In the genomic region with DNA sequence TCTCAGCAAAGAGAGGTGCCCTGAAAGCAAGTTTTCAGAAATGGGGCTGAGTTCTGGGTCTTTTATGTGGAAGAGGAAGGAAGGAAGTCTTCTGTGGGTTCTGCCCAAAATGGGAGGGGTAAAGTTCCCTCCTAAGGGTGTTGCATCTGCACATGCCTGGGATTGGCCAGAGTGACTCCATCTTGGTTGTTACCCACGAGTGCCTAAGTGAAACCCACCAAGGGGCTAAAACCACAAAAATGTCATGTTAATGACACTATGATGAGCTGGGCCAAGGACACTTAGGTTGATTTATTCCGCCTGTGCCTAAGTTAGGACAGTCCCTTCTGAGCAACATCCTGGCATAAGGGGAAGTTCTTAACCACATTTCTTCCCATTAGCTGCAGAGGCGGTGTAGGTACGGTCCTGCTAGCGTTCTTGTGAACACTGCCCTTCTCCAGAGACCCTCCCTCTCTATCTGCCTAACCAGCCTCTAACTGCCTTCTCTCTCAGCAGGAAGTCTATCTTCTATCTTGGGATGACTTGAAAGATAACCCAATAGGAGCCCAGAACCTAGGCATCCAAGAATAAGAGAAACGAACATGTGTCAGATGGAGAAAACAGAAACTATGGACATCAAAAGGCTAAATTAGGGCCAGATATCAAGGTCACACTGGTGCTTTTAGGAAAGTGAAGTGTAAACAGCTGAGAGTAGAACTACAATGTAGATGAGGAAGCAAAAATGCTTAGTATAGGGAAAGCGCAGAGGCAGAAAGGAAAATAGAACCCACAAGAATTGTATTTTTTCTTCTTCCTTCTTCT, we compare ENCODE assay signal across 8 cellular contexts.
A peak's percentile ranks its signal among the peaks of the same experiment; 100 is the strongest.
DNase-seq lines count a peak whose midpoint lies in the region; ATAC-seq and TF ChIP-seq lines count a peak whose summit lies in the region.

No MANE protein-coding gene starts in this region.

- no peaks in the 10 kb centered on the region for H3K79me2 ChIP-seq in SK-N-SH (ENCODE audit: insufficient read depth)

- no peaks in the 10 kb centered on the region for H3F3A ChIP-seq in SK-N-SH (replicated peaks; ENCODE audit: insufficient read depth)

- H3K4me3 ChIP-seq in SK-N-SH (ENCODE audit: low read depth in 2 of 2, low read length in 1 of 2), result no peak overlapping the region

- H3K4me1 ChIP-seq in SK-N-SH (ENCODE audit: control insufficient read depth in 1 of 2, insufficient read depth in 2 of 2, low read depth in 1 of 2, low read length in 1 of 2), result no peaks in the 10 kb centered on the region

- no peaks in the 10 kb centered on the region for H3K27me3 ChIP-seq in SK-N-SH (ENCODE audit: insufficient read depth)

- CTCF ChIA-PET in SK-N-SH (lab: Yijun Ruan, JAX), result no interaction called here

- no peak overlapping the region for H3K27ac ChIP-seq in SK-N-SH (ENCODE audit: low read depth in 2 of 2, low read length in 1 of 2)

- POLR2A ChIA-PET in SK-N-SH (lab: Yijun Ruan, JAX), result no interaction called here

- no peak for TF ChIP-seq EP300 in SK-N-SH (IDR thresholded peaks at IDR 0.05; ENCODE audit: borderline replicate concordance in 1 of 2, low read depth in 1 of 2, low read length in 1 of 2)

- WGBS in SK-N-SH (ENCODE audit: low lambda C conversion rate), result 62% methylated on average over 7 of the region's 7 CpGs

- no peaks in the 10 kb centered on the region for H3K9me2 ChIP-seq in SK-N-SH

- H3K9me3 ChIP-seq in SK-N-SH, result no peaks in the 10 kb centered on the region

- no peak for TF ChIP-seq RAD21 in SK-N-SH (IDR thresholded peaks at IDR 0.05; ENCODE audit: low read length)

- H4K20me1 ChIP-seq in SK-N-SH (ENCODE audit: insufficient read depth), result no peaks in the 10 kb centered on the region

- no peak overlapping the region for H3K9ac ChIP-seq in SK-N-SH

- DNase-seq in GF-D8 (lab: John Stamatoyannopoulos, UW), result peak; percentile 96
- DNase-seq in UCSD-AML1 (lab: John Stamatoyannopoulos, UW; ENCODE audit: unreplicated experiment), result peak; percentile 71
- peak; percentile 61 for DNase-seq in medulla oblongata (ENCODE audit: extremely low spot score)
- no peak for DNase-seq in hypothalamus (lab: John Stamatoyannopoulos, UW)
- no peak for DNase-seq in 8988T
- DNase-seq in SK-N-SH, result no peak

- ATAC-seq in HG02798 (IDR thresholded peaks at IDR 0.05; ENCODE audit: poor library complexity, unreplicated experiment), result peak; percentile 64
- ATAC-seq in HG02981 (IDR thresholded peaks at IDR 0.05; ENCODE audit: unreplicated experiment), result no peak

- H2AFZ ChIP-seq in SK-N-SH (ENCODE audit: low read depth), result no peak overlapping the region

- no peaks in the 10 kb centered on the region for H3K36me3 ChIP-seq in SK-N-SH (replicated peaks in 1 of 2; ENCODE audit: control insufficient read depth in 1 of 2, insufficient read depth in 2 of 2, low read length in 1 of 2)

- no peak overlapping the region for H3K4me2 ChIP-seq in SK-N-SH

- TF ChIP-seq CTCF in SK-N-SH (IDR thresholded peaks at IDR 0.05), result no peak

TF ChIP-seq in SK-N-SH, 30 proteins besides CTCF, POLR2A, EP300 and RAD21:
- TF ChIP-seq GATA2 (CRISPR knock-in tag; IDR thresholded peaks at IDR 0.05), result no peak
- no peak for TF ChIP-seq NFIC (IDR thresholded peaks at IDR 0.05; ENCODE audit: borderline replicate concordance)
- TF ChIP-seq, protein P1, sequence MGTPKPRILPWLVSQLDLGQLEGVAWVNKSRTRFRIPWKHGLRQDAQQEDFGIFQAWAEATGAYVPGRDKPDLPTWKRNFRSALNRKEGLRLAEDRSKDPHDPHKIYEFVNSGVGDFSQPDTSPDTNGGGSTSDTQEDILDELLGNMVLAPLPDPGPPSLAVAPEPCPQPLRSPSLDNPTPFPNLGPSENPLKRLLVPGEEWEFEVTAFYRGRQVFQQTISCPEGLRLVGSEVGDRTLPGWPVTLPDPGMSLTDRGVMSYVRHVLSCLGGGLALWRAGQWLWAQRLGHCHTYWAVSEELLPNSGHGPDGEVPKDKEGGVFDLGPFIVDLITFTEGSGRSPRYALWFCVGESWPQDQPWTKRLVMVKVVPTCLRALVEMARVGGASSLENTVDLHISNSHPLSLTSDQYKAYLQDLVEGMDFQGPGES (IDR thresholded peaks at IDR 0.05; ENCODE audit: low read depth, low read length), result no peak
- TF ChIP-seq RFX5 (IDR thresholded peaks at IDR 0.05; ENCODE audit: low read length), result no peak
- TF ChIP-seq FOXJ3 (CRISPR knock-in tag; IDR thresholded peaks at IDR 0.05), result no peak
- TF ChIP-seq, protein P2, sequence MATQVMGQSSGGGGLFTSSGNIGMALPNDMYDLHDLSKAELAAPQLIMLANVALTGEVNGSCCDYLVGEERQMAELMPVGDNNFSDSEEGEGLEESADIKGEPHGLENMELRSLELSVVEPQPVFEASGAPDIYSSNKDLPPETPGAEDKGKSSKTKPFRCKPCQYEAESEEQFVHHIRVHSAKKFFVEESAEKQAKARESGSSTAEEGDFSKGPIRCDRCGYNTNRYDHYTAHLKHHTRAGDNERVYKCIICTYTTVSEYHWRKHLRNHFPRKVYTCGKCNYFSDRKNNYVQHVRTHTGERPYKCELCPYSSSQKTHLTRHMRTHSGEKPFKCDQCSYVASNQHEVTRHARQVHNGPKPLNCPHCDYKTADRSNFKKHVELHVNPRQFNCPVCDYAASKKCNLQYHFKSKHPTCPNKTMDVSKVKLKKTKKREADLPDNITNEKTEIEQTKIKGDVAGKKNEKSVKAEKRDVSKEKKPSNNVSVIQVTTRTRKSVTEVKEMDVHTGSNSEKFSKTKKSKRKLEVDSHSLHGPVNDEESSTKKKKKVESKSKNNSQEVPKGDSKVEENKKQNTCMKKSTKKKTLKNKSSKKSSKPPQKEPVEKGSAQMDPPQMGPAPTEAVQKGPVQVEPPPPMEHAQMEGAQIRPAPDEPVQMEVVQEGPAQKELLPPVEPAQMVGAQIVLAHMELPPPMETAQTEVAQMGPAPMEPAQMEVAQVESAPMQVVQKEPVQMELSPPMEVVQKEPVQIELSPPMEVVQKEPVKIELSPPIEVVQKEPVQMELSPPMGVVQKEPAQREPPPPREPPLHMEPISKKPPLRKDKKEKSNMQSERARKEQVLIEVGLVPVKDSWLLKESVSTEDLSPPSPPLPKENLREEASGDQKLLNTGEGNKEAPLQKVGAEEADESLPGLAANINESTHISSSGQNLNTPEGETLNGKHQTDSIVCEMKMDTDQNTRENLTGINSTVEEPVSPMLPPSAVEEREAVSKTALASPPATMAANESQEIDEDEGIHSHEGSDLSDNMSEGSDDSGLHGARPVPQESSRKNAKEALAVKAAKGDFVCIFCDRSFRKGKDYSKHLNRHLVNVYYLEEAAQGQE (IDR thresholded peaks at IDR 0.05; ENCODE audit: low read depth, low read length), result no peak
- TF ChIP-seq TAF1 (IDR thresholded peaks at IDR 0.05; ENCODE audit: borderline replicate concordance, low read depth, low read length), result no peak
- TF ChIP-seq CHD2 (IDR thresholded peaks at IDR 0.05; ENCODE audit: low read length, partially characterized antibody), result no peak
- no peak for TF ChIP-seq RCOR1 (IDR thresholded peaks at IDR 0.05; ENCODE audit: low read length)
- TF ChIP-seq GABPA (IDR thresholded peaks at IDR 0.05; ENCODE audit: low read depth), result no peak
- TF ChIP-seq YY1 (IDR thresholded peaks at IDR 0.05; ENCODE audit: low read depth), result no peak
- TF ChIP-seq, protein P3, sequence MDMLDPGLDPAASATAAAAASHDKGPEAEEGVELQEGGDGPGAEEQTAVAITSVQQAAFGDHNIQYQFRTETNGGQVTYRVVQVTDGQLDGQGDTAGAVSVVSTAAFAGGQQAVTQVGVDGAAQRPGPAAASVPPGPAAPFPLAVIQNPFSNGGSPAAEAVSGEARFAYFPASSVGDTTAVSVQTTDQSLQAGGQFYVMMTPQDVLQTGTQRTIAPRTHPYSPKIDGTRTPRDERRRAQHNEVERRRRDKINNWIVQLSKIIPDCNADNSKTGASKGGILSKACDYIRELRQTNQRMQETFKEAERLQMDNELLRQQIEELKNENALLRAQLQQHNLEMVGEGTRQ (IDR thresholded peaks at IDR 0.05; ENCODE audit: borderline replicate concordance, low read depth, low read length), result no peak
- no peak for TF ChIP-seq FOSL2 (IDR thresholded peaks at IDR 0.05; ENCODE audit: borderline replicate concordance, low read depth)
- TF ChIP-seq ELF1 (IDR thresholded peaks at IDR 0.05), result no peak
- no peak for TF ChIP-seq POLR2AphosphoS5 (IDR thresholded peaks at IDR 0.05; ENCODE audit: low read depth, low read length)
- TF ChIP-seq, protein P4, sequence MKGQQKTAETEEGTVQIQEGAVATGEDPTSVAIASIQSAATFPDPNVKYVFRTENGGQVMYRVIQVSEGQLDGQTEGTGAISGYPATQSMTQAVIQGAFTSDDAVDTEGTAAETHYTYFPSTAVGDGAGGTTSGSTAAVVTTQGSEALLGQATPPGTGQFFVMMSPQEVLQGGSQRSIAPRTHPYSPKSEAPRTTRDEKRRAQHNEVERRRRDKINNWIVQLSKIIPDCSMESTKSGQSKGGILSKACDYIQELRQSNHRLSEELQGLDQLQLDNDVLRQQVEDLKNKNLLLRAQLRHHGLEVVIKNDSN (IDR thresholded peaks at IDR 0.05; ENCODE audit: borderline replicate concordance, low read depth), result no peak
- TF ChIP-seq MXI1 (IDR thresholded peaks at IDR 0.05; ENCODE audit: low read depth, low read length), result no peak

Comparison
In these comparisons a context has a peak if more than half of its experiments do, and no peak if none do; other contexts are left out.
1. DNase-seq: peak in GF-D8 (single experiment), UCSD-AML1 (single experiment) and medulla oblongata (single experiment); none in hypothalamus (0 of 51), 8988T (single experiment) and SK-N-SH (single experiment).